Comparison of ENCODE assay signal across 19 cellular contexts in the genomic region with DNA sequence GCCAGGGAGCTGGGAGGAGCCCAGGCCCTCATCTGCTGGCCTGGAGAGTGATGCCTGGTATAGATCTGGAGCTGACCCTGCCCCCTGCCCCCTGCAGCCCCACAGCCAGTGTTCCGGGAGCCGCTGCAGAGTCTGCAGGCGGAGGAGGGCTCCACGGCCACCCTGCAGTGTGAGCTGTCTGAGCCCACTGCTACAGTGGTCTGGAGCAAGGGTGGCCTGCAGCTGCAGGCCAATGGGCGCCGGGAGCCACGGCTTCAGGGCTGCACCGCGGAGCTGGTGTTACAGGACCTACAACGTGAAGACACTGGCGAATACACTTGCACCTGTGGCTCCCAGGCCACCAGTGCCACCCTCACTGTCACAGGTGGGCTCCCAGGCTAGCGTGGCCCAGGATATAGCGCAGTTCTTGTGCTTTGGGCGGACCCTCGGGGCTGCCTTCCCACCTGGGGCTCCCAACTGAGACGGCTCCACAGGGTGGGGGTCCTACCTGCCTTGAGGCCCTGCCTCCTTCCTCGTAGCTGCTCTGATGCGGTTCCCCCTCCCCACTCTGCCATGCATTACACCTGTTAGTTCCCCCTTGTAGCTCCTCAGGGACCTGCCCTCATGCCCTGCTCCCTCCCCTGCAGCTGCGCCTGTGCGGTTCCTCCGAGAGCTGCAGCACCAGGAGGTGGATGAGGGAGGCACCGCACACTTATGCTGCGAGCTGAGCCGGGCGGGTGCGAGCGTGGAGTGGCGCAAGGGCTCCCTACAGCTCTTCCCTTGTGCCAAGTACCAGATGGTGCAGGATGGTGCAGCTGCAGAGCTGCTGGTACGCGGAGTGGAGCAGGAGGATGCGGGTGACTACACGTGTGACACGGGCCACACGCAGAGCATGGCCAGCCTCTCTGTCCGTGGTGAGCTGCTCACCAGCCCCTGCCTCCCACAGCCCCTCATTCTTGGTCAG.
DNase-seq lines count a peak whose midpoint lies in the region; ATAC-seq, FAIRE-seq and TF ChIP-seq lines count a peak whose summit lies in the region.
"Had no signal": no experiment of that assay in that cellular context is flagged by ENCODE, and none has a peak within 500 bp of the region (broad histone marks: within the 10 kb centered on the region; RNA-seq: fewer than 3 reads in every experiment).

No MANE protein-coding gene starts in this region.

- no peaks in the 10 kb centered on the region for H3K4me1 Mint-ChIP-seq in chondrocyte (ENCODE audit: low read depth)
- H3K4me1 Mint-ChIP-seq: brain, T-helper 17 cell had no signal

- no peaks in the 10 kb centered on the region for H3K36me3 ChIP-seq in K562 (ENCODE audit: control insufficient read depth, insufficient read depth, low read length)
- H3K36me3 ChIP-seq in ovary = no peaks in the 10 kb centered on the region

- DNase-seq in NCI-H146 (lab: John Stamatoyannopoulos, UW) (peak; percentile 18), NCI-H146 treated with DMSO at 0.1 percent for 48 hours (lab: John Stamatoyannopoulos, UW; ENCODE audit: unreplicated experiment) (no peak), G401 (ENCODE audit: low spot score) (peak; percentile 67), K562 (ENCODE audit: extremely low read depth in 1 of 4, low spot score in 3 of 4) (no peak), ovary (peak in 4 of 5 donors; percentile 10 to 28 (median 14)), chondrocyte (ENCODE audit: low spot score) (no peak), NCI-H1105 (lab: John Stamatoyannopoulos, UW) (no peak)
- no peak for DNase-seq in stimulated activated naive CD4-positive, alpha-beta T cell treated with Interleukin-2 at 50 U/mL for 16 hours (lab: John Stamatoyannopoulos, UW)
- DNase-seq: activated CD4-positive, CD25-positive, alpha-beta regulatory T cell; DMS153; midbrain; NCI-H187 treated with DMSO at 0.1 percent for 48 hours had no signal

- no peak for ATAC-seq in K562
- ATAC-seq: esophagus mucosa, HCT116, T-helper 17 cell had no signal

- H3K9me3 ChIP-seq in K562 (replicated peaks; ENCODE audit: control insufficient read depth, insufficient read depth, low read depth, low read length) (peaks cover 3% of the 10 kb centered on the region; the same call in 1 of the 2 replicates), ovary (no peaks in the 10 kb centered on the region)

- TF ChIP-seq RAD21 in K562 (CRISPR knock-in tag; conservative IDR thresholded peaks at IDR 0.05 in 1 of 2, IDR thresholded peaks at IDR 0.05 in 1 of 2) = no peak

- intact Hi-C loops in K562 (cut with micrococcal nuclease) (no loop called here), ovary (cut with DNase I) (no loop called here)

- H3K79me2 ChIP-seq in K562 (ENCODE audit: control insufficient read depth, insufficient read depth, low read length) = no peaks in the 10 kb centered on the region

- H3K4me1 ChIP-seq in K562 (replicated peaks in 1 of 2; ENCODE audit: control insufficient read depth in 2 of 2, insufficient read depth in 2 of 2, low read length in 2 of 2) = peaks cover 0 to 11% of the 10 kb centered on the region in 2 experiments; a peak in 1 of 5 replicates
- H3K4me1 ChIP-seq in ovary (ENCODE audit: insufficient read depth) = no peaks in the 10 kb centered on the region
- H3K4me1 ChIP-seq: upper lobe of left lung had no signal

- TF ChIP-seq EP300 in K562 (IDR thresholded peaks at IDR 0.05; ENCODE audit: low read length) (no peak), ovary (IDR thresholded peaks at IDR 0.05) (no peak)

- H3K4me2 ChIP-seq in K562 (ENCODE audit: insufficient read depth, low read length) = no peak overlapping the region

- no peak for TF ChIP-seq CTCF in K562 (IDR thresholded peaks at IDR 0.05 in 2 of 3, conservative IDR thresholded peaks at IDR 0.05 in 1 of 3; ENCODE audit: insufficient read depth in 2 of 3, low read depth in 1 of 3, low read length in 3 of 3)
- no peak for TF ChIP-seq CTCF in ovary (IDR thresholded peaks at IDR 0.05)
- TF ChIP-seq CTCF in chondrocyte (IDR thresholded peaks at IDR 0.05) = no peak

- H3K27ac ChIP-seq in K562 (ENCODE audit: extremely low read depth, low read depth, low read length) (no peak overlapping the region), ovary (no peak overlapping the region)
- H3K27ac ChIP-seq: C4-2B, dorsolateral prefrontal cortex, upper lobe of left lung had no signal

- 1% methylated on average over 35 of the region's 35 CpGs for WGBS in K562 (ENCODE audit: insufficient coverage, low coverage, missing lambda C conversion rate)
- WGBS in ovary, 3 donors = 45 to 56% (median 54%) methylated on average over 35 of the region's 35 CpGs

- H3K9me3 Mint-ChIP-seq in chondrocyte (ENCODE audit: low read depth) = peaks cover 17% of the 10 kb centered on the region

- no peak overlapping the region for H2AFZ ChIP-seq in K562 (ENCODE audit: low read depth, low read length)

- H3K36me3 Mint-ChIP-seq in chondrocyte (ENCODE audit: low read depth) = peaks cover 19% of the 10 kb centered on the region

- H3K27me3 Mint-ChIP-seq in chondrocyte (ENCODE audit: low read depth) = no peaks in the 10 kb centered on the region
- H3K27me3 Mint-ChIP-seq: brain, T-helper 17 cell had no signal

- in situ Hi-C loops in G401 (cut with HindIII; ENCODE audit: low sequenced_read_pairs) = no loop called here
- in situ Hi-C loops in K562 (cut with MboI) = no loop called here

- H3K9ac ChIP-seq in K562 (ENCODE audit: insufficient read depth in 1 of 2, low read depth in 2 of 2, low read length in 2 of 2) = no peak overlapping the region

- CTCF ChIA-PET in K562 (lab: Yijun Ruan, JAX; ENCODE audit: low intra/inter-chr PET ratio) = no interaction called here

- H3K9me1 ChIP-seq in K562 (ENCODE audit: control insufficient read depth, insufficient read depth, low read length) = no peaks in the 10 kb centered on the region

- no peak overlapping the region for H3K4me3 ChIP-seq in K562
- no peak overlapping the region for H3K4me3 ChIP-seq in ovary
- H3K4me3 ChIP-seq: dorsolateral prefrontal cortex, upper lobe of left lung had no signal

- POLR2A ChIA-PET in K562 (lab: Yijun Ruan, JAX) = interaction anchor here (0.6 to 1.5 kb wide), 5 partner anchors 64 to 401 kb away, joined by 3 to 4 read pairs (median 3); a partner anchor contains a TSS

- no peak overlapping the region for H3K4me3 Mint-ChIP-seq in chondrocyte (ENCODE audit: unreplicated experiment)
- H3K4me3 Mint-ChIP-seq: brain, T-helper 17 cell had no signal

- TF ChIP-seq POLR2A in K562 (conservative IDR thresholded peaks at IDR 0.05) = no peak
- no peak for TF ChIP-seq POLR2A in ovary (IDR thresholded peaks at IDR 0.05)

- no peak overlapping the region for H3K27ac Mint-ChIP-seq in chondrocyte (ENCODE audit: unreplicated experiment)
- H3K27ac Mint-ChIP-seq: T-helper 17 cell had no signal

- H4K20me1 ChIP-seq in K562 (replicated peaks; ENCODE audit: control insufficient read depth, insufficient read depth, low read length) = no peaks in the 10 kb centered on the region

- no TSS peak for BruUV-seq in K562 (replicated peaks; lab: Mats Ljungman, UMichigan)

- no peak for FAIRE-seq in K562 (lab: Jason Lieb, UNC)

- H3K27me3 ChIP-seq in K562 (ENCODE audit: control insufficient read depth in 2 of 2, insufficient read depth in 2 of 2, low read length in 2 of 2) = peaks cover 18 to 58% of the 10 kb centered on the region in 2 experiments; a peak in 4 of 5 replicates
- H3K27me3 ChIP-seq in ovary = no peaks in the 10 kb centered on the region
- H3K27me3 ChIP-seq: upper lobe of left lung had no signal

TF ChIP-seq in K562, 482 proteins besides CTCF, POLR2A, EP300 and RAD21:
- peak; percentile 9; the same call in 1 of the 2 replicates for TF ChIP-seq POLR2G (IDR thresholded peaks at IDR 0.05; ENCODE audit: low read depth, low read length)
- TF ChIP-seq ZNF133 (CRISPR knock-in tag; IDR thresholded peaks at IDR 0.05) = no peak

Comparison
In these comparisons a context has a peak if more than half of its experiments do, and no peak if none do; other contexts are left out.
1. DNase-seq: peak in NCI-H146 (single experiment), G401 (single experiment) and ovary (4 of 5); none in NCI-H146 treated with DMSO at 0.1 percent for 48 hours (single experiment), K562 (0 of 4), chondrocyte (single experiment), NCI-H1105 (single experiment) and stimulated activated naive CD4-positive, alpha-beta T cell treated with Interleukin-2 at 50 U/mL for 16 hours (single experiment).